20 cellular contexts compared by ENCODE assay signal in the genomic region with DNA sequence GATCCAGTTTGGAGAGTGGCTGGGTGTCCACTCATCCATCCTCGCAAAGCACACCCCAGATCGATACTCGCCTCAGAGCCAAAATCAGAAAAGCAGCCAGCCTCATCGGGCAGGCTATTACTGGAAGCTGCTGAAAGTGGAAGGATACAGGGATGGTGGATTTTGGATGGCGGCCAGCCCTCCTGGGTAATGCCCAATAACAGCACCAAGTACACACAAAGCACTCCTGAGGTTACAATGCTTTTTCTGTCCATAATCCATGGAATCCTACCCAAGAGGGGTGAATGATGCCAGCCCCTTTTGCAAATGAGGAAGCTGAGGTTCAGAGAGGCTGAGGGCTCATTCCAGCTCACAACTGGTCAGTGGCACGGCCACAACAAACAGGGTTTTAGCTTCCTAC.
"Had no signal": no experiment of that assay in that cellular context is flagged by ENCODE, and none has a peak within 500 bp of the region (broad histone marks: within the 10 kb centered on the region; RNA-seq: fewer than 3 reads in every experiment).

No MANE protein-coding gene starts in this region.

- H3K27ac ChIP-seq: left lung, ovary, psoas muscle, tibial artery had no signal

- H3K9me3 ChIP-seq: left lung, ovary, psoas muscle, tibial artery had no signal

- H3K27me3 ChIP-seq: ovary had no signal

- H3K36me3 Mint-ChIP-seq: activated CD4-positive, alpha-beta memory T cell treated with anti-CD3 and anti-CD28 coated beads for 36 hours; activated naive CD8-positive, alpha-beta T cell treated with anti-CD3 and anti-CD28 coated beads for 36 hours; natural killer cell; stimulated activated effector memory CD8-positive, alpha-beta T cell treated with anti-CD3 and anti-CD28 coated beads, Interleukin-12 subunit alpha, Interleukin-12 subunit beta, amount 100 ng/mL, for 72 hours had no signal

- H3K4me3 Mint-ChIP-seq: activated CD4-positive, alpha-beta memory T cell treated with anti-CD3 and anti-CD28 coated beads for 36 hours; activated naive CD8-positive, alpha-beta T cell treated with anti-CD3 and anti-CD28 coated beads for 36 hours; dendritic cell treated with granulocyte-macrophage colony-stimulating factor and Interleukin-4, amounts not matched to agents 40 ng/mL and 50 ng/mL, for 4 days; natural killer cell; stimulated activated effector memory CD8-positive, alpha-beta T cell treated with anti-CD3 and anti-CD28 coated beads, Interleukin-12 subunit alpha, Interleukin-12 subunit beta, amount 100 ng/mL, for 72 hours; stimulated activated naive CD8-positive, alpha-beta T cell treated with anti-CD3 and anti-CD28 coated beads, Interleukin-15, amount 100 ng/mL, for 72 hours had no signal

- H3K4me3 ChIP-seq: left lung, lung, ovary, psoas muscle, tibial artery had no signal

- FAIRE-seq: urothelium cell line had no signal

- H3K4me1 Mint-ChIP-seq: activated naive CD8-positive, alpha-beta T cell treated with anti-CD3 and anti-CD28 coated beads for 36 hours; natural killer cell; stimulated activated effector memory CD8-positive, alpha-beta T cell treated with anti-CD3 and anti-CD28 coated beads, Interleukin-12 subunit alpha, Interleukin-12 subunit beta, amount 100 ng/mL, for 72 hours; stimulated activated naive CD8-positive, alpha-beta T cell treated with anti-CD3 and anti-CD28 coated beads, Interleukin-15, amount 100 ng/mL, for 72 hours had no signal

- DNase-seq: activated CD4-positive, alpha-beta memory T cell treated with anti-CD3 and anti-CD28 coated beads for 36 hours; activated CD4-positive, alpha-beta T cell treated with anti-CD3 and anti-CD28 coated beads for 48 hours; activated naive CD4-positive, alpha-beta T cell treated with Interleukin-2 at 50 U/mL for 16 hours; activated naive CD8-positive, alpha-beta T cell treated with anti-CD3 and anti-CD28 coated beads for 36 hours; activated T-cell treated with anti-CD3 and anti-CD28 coated beads, Interleukin-2, amount 50 U/mL, for 48 hours; effector CD8-positive, alpha-beta T cell; erythroblast; foreskin fibroblast; left lung; midbrain; natural killer cell; ovary; psoas muscle; right cardiac atrium; stimulated activated naive CD8-positive, alpha-beta T cell treated with anti-CD3 and anti-CD28 coated beads, Interleukin-15, amount 100 ng/mL, for 72 hours; tibial artery had no signal

- ATAC-seq: left lung; natural killer cell; psoas muscle; right cardiac atrium; stimulated activated effector memory CD8-positive, alpha-beta T cell treated with anti-CD3 and anti-CD28 coated beads, Interleukin-12 subunit alpha, Interleukin-12 subunit beta, amount 100 ng/mL, for 72 hours; stimulated activated naive CD8-positive, alpha-beta T cell treated with anti-CD3 and anti-CD28 coated beads, Interleukin-15, amount 100 ng/mL, for 72 hours had no signal

- H3K27ac Mint-ChIP-seq: activated CD4-positive, alpha-beta memory T cell treated with anti-CD3 and anti-CD28 coated beads for 36 hours; activated naive CD8-positive, alpha-beta T cell treated with anti-CD3 and anti-CD28 coated beads for 36 hours; dendritic cell treated with granulocyte-macrophage colony-stimulating factor and Interleukin-4, amounts not matched to agents 40 ng/mL and 50 ng/mL, for 4 days; natural killer cell; stimulated activated effector memory CD8-positive, alpha-beta T cell treated with anti-CD3 and anti-CD28 coated beads, Interleukin-12 subunit alpha, Interleukin-12 subunit beta, amount 100 ng/mL, for 72 hours; stimulated activated naive CD8-positive, alpha-beta T cell treated with anti-CD3 and anti-CD28 coated beads, Interleukin-15, amount 100 ng/mL, for 72 hours had no signal

- H3K4me1 ChIP-seq: left lung, psoas muscle, tibial artery had no signal

- H3K9me3 Mint-ChIP-seq: activated CD4-positive, alpha-beta memory T cell treated with anti-CD3 and anti-CD28 coated beads for 36 hours; activated naive CD8-positive, alpha-beta T cell treated with anti-CD3 and anti-CD28 coated beads for 36 hours; dendritic cell treated with granulocyte-macrophage colony-stimulating factor and Interleukin-4, amounts not matched to agents 40 ng/mL and 50 ng/mL, for 4 days; natural killer cell; stimulated activated effector memory CD8-positive, alpha-beta T cell treated with anti-CD3 and anti-CD28 coated beads, Interleukin-12 subunit alpha, Interleukin-12 subunit beta, amount 100 ng/mL, for 72 hours; stimulated activated naive CD8-positive, alpha-beta T cell treated with anti-CD3 and anti-CD28 coated beads, Interleukin-15, amount 100 ng/mL, for 72 hours had no signal

- H3K36me3 ChIP-seq: left lung, ovary, tibial artery had no signal
